Comparison of ENCODE assay signal across 13 cellular contexts in the genomic region with DNA sequence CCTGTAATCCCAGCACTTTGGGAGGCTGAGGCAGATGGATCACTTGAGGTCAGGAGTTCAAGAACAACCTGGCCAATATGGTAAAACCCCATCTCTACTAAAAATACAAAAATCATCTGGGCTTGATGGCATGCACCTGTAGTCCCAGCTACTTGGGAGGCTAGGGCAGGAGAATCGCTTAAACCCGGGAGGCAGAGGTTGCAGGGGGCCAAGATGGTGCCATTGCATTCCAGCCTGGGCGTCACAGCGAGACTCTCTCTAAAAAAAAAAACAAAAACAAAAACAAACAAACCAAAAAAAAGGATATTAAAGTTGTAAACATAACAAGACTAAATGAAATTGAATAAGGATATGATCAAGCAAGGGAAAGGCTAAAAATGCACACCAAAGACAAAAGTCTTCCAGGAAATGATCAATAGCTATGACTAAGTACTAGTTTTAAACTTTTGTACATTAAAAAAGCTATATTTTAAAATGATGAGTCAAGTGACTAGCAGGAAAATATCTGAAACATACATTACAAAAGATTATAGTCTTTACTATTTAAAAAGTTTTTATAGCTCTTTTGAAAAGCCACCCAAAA. TPM values are rescaled to one million over a fixed set of nuclear protein-coding genes. Genes with fewer than 3 reads are reported as not detected.
DNase-seq lines count a peak whose midpoint lies in the region; ATAC-seq lines count a peak whose summit lies in the region.
"Had no signal": no experiment of that assay in that cellular context is flagged by ENCODE, and none has a peak within 500 bp of the region (broad histone marks: within the 10 kb centered on the region; RNA-seq: fewer than 3 reads in every experiment).

No MANE protein-coding gene starts in this region.

- no peak for ATAC-seq in CD4-positive, CD25-positive, alpha-beta regulatory T cell (ENCODE audit: low read depth in 2 of 2)
- ATAC-seq in GM19395 (IDR thresholded peaks at IDR 0.05; ENCODE audit: unreplicated experiment) (peak; percentile 27), HG03108 (IDR thresholded peaks at IDR 0.05; ENCODE audit: unreplicated experiment) (peak; percentile 4), aorta (ENCODE audit: low FRiP score) (no peak)

- 89 to 92% methylated on average over 4 of the region's 4 CpGs for WGBS in aorta, 2 donors

- no peak for DNase-seq in CD4-positive, CD25-positive, alpha-beta regulatory T cell
- DNase-seq in activated T-helper 2 cell treated with anti-CD3 and anti-CD28 coated beads, Interferon-gamma antibody, Interleukin-2, Interleukin-4, amounts not matched to agents 10 μg/mL and 5 μg/mL and 100 μg/mL, durations not matched to agents 14 hours and 24 hours and 36 hours (ENCODE audit: low spot score), result no peak
- DNase-seq in activated effector memory CD4-positive, alpha-beta T cell treated with anti-CD3 and anti-CD28 coated beads, Interleukin-2, amount 50 U/mL, for 16 hours, result no peak
- DNase-seq in NCI-H2227 (lab: John Stamatoyannopoulos, UW; ENCODE audit: unreplicated experiment) (no peak), aorta (no peak), cerebellar cortex (ENCODE audit: low spot score) (no peak)
- DNase-seq: activated CD8-positive, alpha-beta memory T cell treated with anti-CD3 and anti-CD28 coated beads for 24 hours; brain microvascular endothelial cell; GOT3; NCI-H226 had no signal

- H3K27me3 Mint-ChIP-seq in CD4-positive, CD25-positive, alpha-beta regulatory T cell, result no peaks in the 10 kb centered on the region
- no peaks in the 10 kb centered on the region for H3K27me3 Mint-ChIP-seq in activated T-helper 2 cell treated with anti-CD3 and anti-CD28 coated beads, Interferon-gamma antibody, Interleukin-2, Interleukin-4, amounts not matched to agents 10 μg/mL and 5 μg/mL and 100 μg/mL, durations not matched to agents 14 hours and 24 hours and 36 hours (ENCODE audit: low read depth)

- peak overlapping the region; percentile 34 for H3K27ac ChIP-seq in CD4-positive, CD25-positive, alpha-beta regulatory T cell (ENCODE audit: insufficient read depth, low read length, poor library complexity, severe bottlenecking)
- H3K27ac ChIP-seq in aorta (ENCODE audit: low read depth in 1 of 2, low read length in 2 of 2), result no peak overlapping the region
- H3K27ac ChIP-seq: brain microvascular endothelial cell had no signal

- H3K4me1 ChIP-seq in CD4-positive, CD25-positive, alpha-beta regulatory T cell (ENCODE audit: control insufficient read depth, insufficient read depth, low read length, poor library complexity, severe bottlenecking), result peaks cover 14% of the 10 kb centered on the region
- H3K4me1 ChIP-seq in aorta (ENCODE audit: control insufficient read depth in 1 of 2, insufficient read depth in 2 of 2, low read length in 2 of 2), result no peaks in the 10 kb centered on the region

- peak overlapping the region in 2 of 4 donors; percentile 43 to 70 for H3K4me3 Mint-ChIP-seq in CD4-positive, CD25-positive, alpha-beta regulatory T cell
- peak overlapping the region; percentile 31 for H3K4me3 Mint-ChIP-seq in activated T-helper 2 cell treated with anti-CD3 and anti-CD28 coated beads, Interferon-gamma antibody, Interleukin-2, Interleukin-4, amounts not matched to agents 10 μg/mL and 5 μg/mL and 100 μg/mL, durations not matched to agents 14 hours and 24 hours and 36 hours (ENCODE audit: low read depth)

- intact Hi-C loops in activated T-helper 2 cell treated with anti-CD3 and anti-CD28 coated beads, Interferon-gamma antibody, Interleukin-2, Interleukin-4, amounts not matched to agents 10 μg/mL and 5 μg/mL and 100 μg/mL, durations not matched to agents 14 hours and 24 hours and 36 hours (cut with micrococcal nuclease), result loop anchor here (1.0 kb wide), 2 partner anchors 9 to 27 kb away; no protein-coding TSS in a partner anchor
- intact Hi-C loops in aorta (cut with DNase I), result no loop called here

- peak overlapping the region; percentile 17 for H3K4me3 ChIP-seq in CD4-positive, CD25-positive, alpha-beta regulatory T cell (ENCODE audit: low read depth, low read length)
- H3K4me3 ChIP-seq in aorta (ENCODE audit: low read length in 2 of 2), result no peak overlapping the region

- H3K27ac Mint-ChIP-seq in CD4-positive, CD25-positive, alpha-beta regulatory T cell, result peak overlapping the region; percentile 41 to 80 (median 72)
- peak overlapping the region; percentile 64 for H3K27ac Mint-ChIP-seq in activated T-helper 2 cell treated with anti-CD3 and anti-CD28 coated beads, Interferon-gamma antibody, Interleukin-2, Interleukin-4, amounts not matched to agents 10 μg/mL and 5 μg/mL and 100 μg/mL, durations not matched to agents 14 hours and 24 hours and 36 hours

- peaks cover 54% of the 10 kb centered on the region for H3K36me3 ChIP-seq in CD4-positive, CD25-positive, alpha-beta regulatory T cell (ENCODE audit: control insufficient read depth, insufficient read depth, low read length)
- H3K36me3 ChIP-seq in aorta (ENCODE audit: control insufficient read depth in 1 of 2, insufficient read depth in 2 of 2, low read length in 1 of 2), result no peaks in the 10 kb centered on the region
- H3K36me3 ChIP-seq: brain microvascular endothelial cell had no signal

- H3K4me1 Mint-ChIP-seq in CD4-positive, CD25-positive, alpha-beta regulatory T cell, result peaks cover 21 to 55% (median 40%) of the 10 kb centered on the region in 4 donors
- peaks cover 38% of the 10 kb centered on the region for H3K4me1 Mint-ChIP-seq in activated T-helper 2 cell treated with anti-CD3 and anti-CD28 coated beads, Interferon-gamma antibody, Interleukin-2, Interleukin-4, amounts not matched to agents 10 μg/mL and 5 μg/mL and 100 μg/mL, durations not matched to agents 14 hours and 24 hours and 36 hours (ENCODE audit: low read depth)

- peaks cover 0 to 2% (median 0%) of the 10 kb centered on the region in 7 donors for H3K9me3 Mint-ChIP-seq in CD4-positive, CD25-positive, alpha-beta regulatory T cell
- peaks cover 4% of the 10 kb centered on the region for H3K9me3 Mint-ChIP-seq in activated T-helper 2 cell treated with anti-CD3 and anti-CD28 coated beads, Interferon-gamma antibody, Interleukin-2, Interleukin-4, amounts not matched to agents 10 μg/mL and 5 μg/mL and 100 μg/mL, durations not matched to agents 14 hours and 24 hours and 36 hours

- H3K9me3 ChIP-seq in CD4-positive, CD25-positive, alpha-beta regulatory T cell (ENCODE audit: control insufficient read depth in 2 of 2, low read length in 2 of 2), result no peaks in the 10 kb centered on the region
- H3K9me3 ChIP-seq in aorta (ENCODE audit: control insufficient read depth, low read length), result no peaks in the 10 kb centered on the region

- no peaks in the 10 kb centered on the region for H3K27me3 ChIP-seq in CD4-positive, CD25-positive, alpha-beta regulatory T cell (ENCODE audit: control insufficient read depth, insufficient read depth, low read length)
- H3K27me3 ChIP-seq in aorta (ENCODE audit: control insufficient read depth in 1 of 2, insufficient read depth in 2 of 2, low read length in 1 of 2), result no peaks in the 10 kb centered on the region
- H3K27me3 ChIP-seq: brain microvascular endothelial cell had no signal

- H3K36me3 Mint-ChIP-seq in CD4-positive, CD25-positive, alpha-beta regulatory T cell, result peaks cover 66% of the 10 kb centered on the region
- peaks cover 71% of the 10 kb centered on the region for H3K36me3 Mint-ChIP-seq in activated T-helper 2 cell treated with anti-CD3 and anti-CD28 coated beads, Interferon-gamma antibody, Interleukin-2, Interleukin-4, amounts not matched to agents 10 μg/mL and 5 μg/mL and 100 μg/mL, durations not matched to agents 14 hours and 24 hours and 36 hours (ENCODE audit: low read depth)

RNA-seq across cellular contexts. Expression of a gene that starts 28.6 kb away (rescaled TPM):
- 48.2 TPM for total RNA-seq in CD4-positive, CD25-positive, alpha-beta regulatory T cell
- 10 to 100 TPM; 17.8 to 21.8 (median 19.3) TPM for polyA plus RNA-seq in CD4-positive, CD25-positive, alpha-beta regulatory T cell
- 29.5 and 29.7 TPM in 2 replicates for total RNA-seq in activated T-helper 2 cell treated with anti-CD3 and anti-CD28 coated beads, Interferon-gamma antibody, Interleukin-2, Interleukin-4, amounts not matched to agents 10 μg/mL and 5 μg/mL and 100 μg/mL, durations not matched to agents 14 hours and 24 hours and 36 hours
- 1 to 10 TPM; 4.6 to 6.8 TPM for total RNA-seq in aorta
- polyA plus RNA-seq in aorta, result 1 to 10 TPM in 1 of 2 donors, under 1 TPM in 1; 0.18 to 1.3 TPM
- polyA plus RNA-seq: neural cell had no signal

Comparison
In these comparisons a context has a peak if more than half of its experiments do, and no peak if none do; other contexts are left out.
1. ATAC-seq: peak in GM19395 (single experiment) and HG03108 (single experiment); none in CD4-positive, CD25-positive, alpha-beta regulatory T cell (0 of 2) and aorta (single experiment).